ENCODE assay signal across 15 cellular contexts in the genomic region with DNA sequence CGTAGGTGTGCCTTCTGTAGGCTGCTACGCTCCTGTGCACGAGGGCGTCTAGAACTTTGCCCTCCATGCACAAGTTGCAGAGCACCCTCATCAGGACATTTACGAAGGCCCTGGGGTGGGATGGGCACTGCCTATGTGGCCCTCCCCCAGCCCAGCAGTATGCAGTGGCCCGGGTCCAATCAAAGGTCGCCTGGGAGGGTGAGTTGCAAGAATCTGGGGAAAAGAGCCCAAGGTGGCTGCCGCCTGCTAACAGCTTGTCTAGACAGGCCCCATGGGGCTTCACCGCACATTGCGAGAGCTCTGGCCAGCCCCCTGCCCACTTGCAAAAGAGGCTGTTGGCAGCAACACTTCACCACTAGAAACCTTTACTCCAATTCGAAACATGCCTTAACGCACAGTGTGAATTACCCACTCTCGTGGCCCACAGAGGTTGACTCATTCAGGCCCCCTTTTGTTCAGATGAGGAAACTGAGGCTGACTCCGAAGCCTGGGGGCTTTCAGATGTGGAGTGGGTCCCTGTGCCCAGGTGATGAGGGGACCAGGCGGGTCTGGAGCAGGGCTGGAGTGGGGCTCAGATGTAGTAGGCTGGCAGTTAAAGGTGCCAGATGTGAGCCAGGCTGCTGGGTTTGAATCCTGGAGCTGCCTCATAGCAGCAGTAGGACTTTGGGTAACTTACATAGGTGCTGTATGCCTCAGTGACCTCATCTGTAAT. TPM values are rescaled to one million over a fixed set of nuclear protein-coding genes. Genes with fewer than 3 reads are reported as not detected.
DNase-seq lines count a peak whose midpoint lies in the region; ATAC-seq and TF ChIP-seq lines count a peak whose summit lies in the region.
"Had no signal": no experiment of that assay in that cellular context is flagged by ENCODE, and none has a peak within 500 bp of the region (broad histone marks: within the 10 kb centered on the region; RNA-seq: fewer than 3 reads in every experiment).

No MANE protein-coding gene starts in this region.

- intact Hi-C loops in lower lobe of right lung (cut with DNase I), result no loop called here

- H3K4me3 ChIP-seq in choroid plexus epithelial cell (ENCODE audit: low read depth, low read length) (peak overlapping the region; percentile 8), lower lobe of right lung (peak overlapping the region; percentile 54), stomach smooth muscle (ENCODE audit: low read length in 2 of 2) (peak overlapping the region; percentile 93 to 100)

- DNase-seq in EH (ENCODE audit: low read depth), result peak; percentile 55
- DNase-seq in choroid plexus epithelial cell (ENCODE audit: low read depth), result peak; percentile 56
- DNase-seq in lower lobe of right lung, result no peak
- DNase-seq in HuH-7 (ENCODE audit: low spot score), result no peak
- DNase-seq in SW480 (ENCODE audit: low spot score), result no peak
- DNase-seq: activated gamma-delta T cell treated with Interleukin-2 at 50 U/mL for 16 hours, cerebellar nuclear complex, immature natural killer cell, naive B cell had no signal

- H3K36me3 ChIP-seq in lower lobe of right lung (peaks cover 5% of the 10 kb centered on the region), stomach smooth muscle (ENCODE audit: control insufficient read depth in 2 of 2, insufficient read depth in 2 of 2, low read length in 2 of 2) (peaks cover 79 to 81% of the 10 kb centered on the region in 2 donors)

- H3K9me3 ChIP-seq in lower lobe of right lung (no peaks in the 10 kb centered on the region), stomach smooth muscle (ENCODE audit: control insufficient read depth in 2 of 2, low read length in 2 of 2) (no peaks in the 10 kb centered on the region)

- peak overlapping the region; percentile 100 for H3K9ac ChIP-seq in stomach smooth muscle (ENCODE audit: low read length in 2 of 2)

- ATAC-seq in lower lobe of right lung (no peak), GM18873 (IDR thresholded peaks at IDR 0.05; ENCODE audit: low FRiP score, unreplicated experiment) (no peak), HG02884 (IDR thresholded peaks at IDR 0.05; ENCODE audit: unreplicated experiment) (no peak)

- H3K27me3 ChIP-seq in lower lobe of right lung (ENCODE audit: low read depth) (no peaks in the 10 kb centered on the region), stomach smooth muscle (ENCODE audit: control insufficient read depth in 1 of 2, insufficient read depth in 2 of 2, low read length in 2 of 2) (no peaks in the 10 kb centered on the region)

- TF ChIP-seq CTCF in choroid plexus epithelial cell (conservative IDR thresholded peaks at IDR 0.05; ENCODE audit: low read depth, low read length) (no peak), lower lobe of right lung (IDR thresholded peaks at IDR 0.05) (no peak)

- H3K4me1 ChIP-seq in lower lobe of right lung (peaks cover 9% of the 10 kb centered on the region), stomach smooth muscle (ENCODE audit: control insufficient read depth, insufficient read depth, low read length) (peaks cover 49% of the 10 kb centered on the region)

- H3K27ac ChIP-seq in lower lobe of right lung (peak overlapping the region; percentile 76), stomach smooth muscle (ENCODE audit: low read length) (peak overlapping the region; percentile 100)
- H3K27ac ChIP-seq: C4-2B had no signal

RNA-seq across cellular contexts. Expression of gene IL17B, which starts 31.8 kb away (rescaled TPM):
- not detected for total RNA-seq in lower lobe of right lung
- total RNA-seq: activated CD8-positive, alpha-beta memory T cell treated with anti-CD3 and anti-CD28 coated beads for 36 hours; MCF 10A had no signal

RNA-seq across cellular contexts. Expression of gene PCYOX1L, which starts 53.0 kb away (rescaled TPM):
- total RNA-seq in lower lobe of right lung, result 5.9 TPM

Comparison
In these comparisons a context has a peak if more than half of its experiments do, and no peak if none do; other contexts are left out.
1. DNase-seq: peak in EH (single experiment) and choroid plexus epithelial cell (single experiment); none in lower lobe of right lung (single experiment), HuH-7 (single experiment) and SW480 (single experiment).
2. H3K4me3 ChIP-seq: peak in every context shown above with its lines; median percentile 96 in stomach smooth muscle; 54 in lower lobe of right lung; 8 in choroid plexus epithelial cell.